In the genomic region with DNA sequence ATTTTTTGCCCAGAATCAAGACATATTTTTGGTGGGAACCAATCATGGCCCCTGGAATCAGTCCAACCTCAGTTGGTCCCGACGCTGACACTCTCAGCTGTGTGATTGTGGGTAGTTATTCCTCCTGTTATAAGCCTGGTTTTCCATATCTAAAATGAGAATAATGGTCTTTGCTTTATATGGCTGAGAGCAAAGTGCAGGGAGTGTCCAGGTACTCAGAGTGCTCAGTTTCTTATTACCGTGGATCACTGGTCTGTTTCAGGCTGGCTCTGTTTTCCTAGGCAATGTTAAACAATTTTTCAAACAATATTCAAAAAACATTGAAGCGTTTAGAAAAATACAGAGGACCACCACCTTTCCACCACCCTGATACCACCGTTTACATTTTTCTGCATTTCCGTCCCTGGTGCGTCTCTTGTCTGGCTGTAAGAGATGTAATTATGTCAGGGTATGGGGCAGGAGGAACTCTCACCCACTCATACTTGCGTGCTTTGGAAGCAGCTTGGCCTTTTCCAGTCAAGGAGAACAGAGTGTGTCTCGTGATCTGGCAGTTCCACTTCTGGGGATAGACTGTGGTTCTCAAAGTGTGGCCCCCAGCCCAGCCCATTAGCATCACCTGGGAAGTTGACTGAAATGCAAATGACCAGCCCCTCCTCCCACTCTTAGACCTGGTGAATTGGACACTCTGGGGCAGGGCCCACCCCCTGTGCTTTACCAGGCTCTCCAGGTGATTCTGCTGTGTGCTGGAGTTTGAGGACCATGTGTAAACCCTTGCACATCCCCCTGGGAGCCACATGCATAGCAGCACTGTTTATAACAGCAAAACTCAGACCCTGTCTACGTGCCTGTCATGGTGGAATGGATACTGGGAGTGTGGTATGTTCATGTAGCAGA, we compare ENCODE assay signal across 20 cellular contexts. TPM values are rescaled to one million over a fixed set of nuclear protein-coding genes. Genes with fewer than 3 reads are reported as not detected.
DNase-seq lines count a peak whose midpoint lies in the region; ATAC-seq, FAIRE-seq and TF ChIP-seq lines count a peak whose summit lies in the region.
"Had no signal": no experiment of that assay in that cellular context is flagged by ENCODE, and none has a peak within 500 bp of the region (broad histone marks: within the 10 kb centered on the region; RNA-seq: fewer than 3 reads in every experiment).

No MANE protein-coding gene starts in this region.

- H3K9me2 ChIP-seq in hepatocyte (replicated peaks; ENCODE audit: insufficient read depth) = no peaks in the 10 kb centered on the region

- TF ChIP-seq CTCF in hepatocyte (IDR thresholded peaks at IDR 0.05; ENCODE audit: poor library complexity) (no peak), transverse colon (IDR thresholded peaks at IDR 0.05) (no peak), HepG2 (CRISPR knock-in tag; IDR thresholded peaks at IDR 0.05) (no peak)

- no TSS peak for BruUV-seq in HepG2 (replicated peaks; lab: Mats Ljungman, UMichigan)

- WGBS in hepatocyte (ENCODE audit: low lambda C conversion rate, missing lambda C conversion rate) = 67% methylated on average over 10 of the region's 10 CpGs
- WGBS in transverse colon (ENCODE audit: low coverage in 1 of 2), 2 donors = 20 to 59% methylated on average over 1 to 10 of the region's 10 CpGs
- whole genome bisulfite sequencing in HepG2 (ENCODE audit: low lambda C conversion rate) = 75% methylated on average over 10 of the region's 10 CpGs

- in situ Hi-C loops in transverse colon (cut with MboI; ENCODE audit: low pct_ligation_motif_present in 1 of 4, low pct_unique_long_range_greater_than_20kb in 1 of 4, low sequenced_read_pairs in 3 of 4) = no loop called here
- in situ Hi-C loops in HepG2 (cut with HindIII; ENCODE audit: extremely low pct_ligation_motif_present, low pct_unique_long_range_greater_than_20kb) = no loop called here

- TF ChIP-seq RAD21 in HepG2 (CRISPR knock-in tag; IDR thresholded peaks at IDR 0.05) = no peak

- no peak for ATAC-seq in GM21515 (IDR thresholded peaks at IDR 0.05; ENCODE audit: unreplicated experiment)
- ATAC-seq in HepG2 = no peak
- ATAC-seq: stimulated activated naive CD8-positive, alpha-beta T cell treated with anti-CD3 and anti-CD28 coated beads, Interleukin-15, Interleukin-2, amounts not matched to agents 100 U/mL and 50 U/mL, for 24 hours had no signal

- CTCF ChIA-PET in HepG2 (lab: Yijun Ruan, JAX; ENCODE audit: low intra/inter-chr PET ratio, low total read pairs) = no interaction called here

- TF ChIP-seq EP300 in transverse colon (IDR thresholded peaks at IDR 0.05; ENCODE audit: low read depth) = no peak
- TF ChIP-seq EP300 in HepG2 (IDR thresholded peaks at IDR 0.05; ENCODE audit: low read depth in 2 of 2, low read length in 2 of 2) = no peak
- no peak for TF ChIP-seq EP300 in HepG2 (CRISPR knock-in tag; IDR thresholded peaks at IDR 0.05; ENCODE audit: borderline replicate concordance)

- H3K4me2 ChIP-seq in hepatocyte (peak overlapping the region; percentile 27), HepG2 (ENCODE audit: low read depth, low read length) (no peak overlapping the region)

- POLR2A ChIA-PET in HepG2 (lab: Yijun Ruan, JAX) = no interaction called here

- H2AFZ ChIP-seq in hepatocyte (no peak overlapping the region), HepG2 (ENCODE audit: low read length) (no peak overlapping the region)

- DNase-seq in activated CD8-positive, alpha-beta memory T cell treated with anti-CD3 and anti-CD28 coated beads for 24 hours = peak; percentile 13
- DNase-seq in activated CD8-positive, alpha-beta memory T cell treated with anti-CD3 and anti-CD28 coated beads, Interleukin-2, amount 50 U/mL, for 4 hours = no peak
- DNase-seq in hepatocyte (ENCODE audit: low spot score) (no peak), transverse colon (no peak), HepG2 (ENCODE audit: low spot score) (no peak), UCSD-AML1 (lab: John Stamatoyannopoulos, UW; ENCODE audit: unreplicated experiment) (no peak)
- DNase-seq: C1 segment of cervical spinal cord; effector memory CD4-positive, alpha-beta T cell; foreskin melanocyte; NCI-H1436; NCI-H524; NK-92 treated with Interleukin-12 subunit alpha and Interleukin-12 subunit beta, amount 100 ng/mL, for 24 hours; stimulated activated CD4-positive, alpha-beta T cell treated with anti-CD3 and anti-CD28 coated beads, Interleukin-4, amount 100 ng/mL, for 1 hour; stimulated activated naive CD8-positive, alpha-beta T cell treated with anti-CD3 and anti-CD28 coated beads, Interleukin-15, Interleukin-2, amounts not matched to agents 100 U/mL and 50 U/mL, for 24 hours had no signal

- no peaks in the 10 kb centered on the region for H3K79me2 ChIP-seq in hepatocyte
- no peaks in the 10 kb centered on the region for H3K79me2 ChIP-seq in HepG2 (ENCODE audit: insufficient read depth, low read length)

- peak overlapping the region; percentile 52 for H3K27ac ChIP-seq in hepatocyte
- H3K27ac ChIP-seq in transverse colon = peak overlapping the region; percentile 67 to 83 (median 81)
- no peak overlapping the region for H3K27ac ChIP-seq in HepG2 (ENCODE audit: extremely low read length, insufficient read depth, low read length)
- H3K27ac ChIP-seq: neutrophil, tibial artery had no signal

- H3K4me1 ChIP-seq in hepatocyte (ENCODE audit: insufficient read depth) = no peaks in the 10 kb centered on the region
- peaks cover 0 to 30% (median 11%) of the 10 kb centered on the region in 4 donors for H3K4me1 ChIP-seq in transverse colon
- no peaks in the 10 kb centered on the region for H3K4me1 ChIP-seq in HepG2 (ENCODE audit: insufficient read depth, low read length)
- H3K4me1 ChIP-seq: tibial artery had no signal

- H3K36me3 ChIP-seq in hepatocyte (replicated peaks; ENCODE audit: insufficient read depth, low read depth) (no peaks in the 10 kb centered on the region), transverse colon (peaks cover 0 to 37% (median 16%) of the 10 kb centered on the region in 4 donors), HepG2 (replicated peaks in 1 of 2; ENCODE audit: control insufficient read depth in 1 of 2, insufficient read depth in 2 of 2, low read length in 2 of 2) (no peaks in the 10 kb centered on the region)

- intact Hi-C loops in transverse colon (cut with DNase I; ENCODE audit: low total_unique reads) = no loop called here
- intact Hi-C loops in HepG2 (cut with micrococcal nuclease; ENCODE audit: unreplicated experiment) = no loop called here

- H3K27me3 ChIP-seq in hepatocyte = no peaks in the 10 kb centered on the region
- no peaks in the 10 kb centered on the region for H3K27me3 ChIP-seq in transverse colon
- no peaks in the 10 kb centered on the region for H3K27me3 ChIP-seq in HepG2 (ENCODE audit: control insufficient read depth in 1 of 2, insufficient read depth in 2 of 2, low read length in 2 of 2)
- H3K27me3 ChIP-seq: tibial artery had no signal

- H3K9ac ChIP-seq in HepG2 (ENCODE audit: insufficient read depth, low read depth, low read length) = no peak overlapping the region

- H3K4me3 ChIP-seq in hepatocyte (no peak overlapping the region), transverse colon (no peak overlapping the region), HepG2 (replicated peaks in 1 of 3; ENCODE audit: insufficient read depth in 1 of 3, low read depth in 2 of 3, low read length in 3 of 3) (no peak overlapping the region)
- H3K4me3 ChIP-seq: tibial artery had no signal

- FAIRE-seq in HepG2 (lab: Jason Lieb, UNC) = no peak
- FAIRE-seq: H54, islet of Langerhans had no signal

- H3K9me3 ChIP-seq in hepatocyte (ENCODE audit: low read depth) = peaks cover 8% of the 10 kb centered on the region
- peaks cover 0 to 7% of the 10 kb centered on the region in 2 donors for H3K9me3 ChIP-seq in transverse colon
- peaks cover 8% of the 10 kb centered on the region for H3K9me3 ChIP-seq in HepG2 (ENCODE audit: low read length)
- H3K9me3 ChIP-seq: neutrophil had no signal

- H4K20me1 ChIP-seq in hepatocyte (ENCODE audit: insufficient read depth, poor library complexity, severe bottlenecking) = no peaks in the 10 kb centered on the region
- H4K20me1 ChIP-seq in HepG2 (ENCODE audit: insufficient read depth, low read length) = no peaks in the 10 kb centered on the region

- TF ChIP-seq POLR2A in GM19193 (IDR thresholded peaks at IDR 0.05; ENCODE audit: extremely low read depth, insufficient read depth, insufficient read length) (peak; percentile 14), transverse colon (IDR thresholded peaks at IDR 0.05) (no peak), HepG2 (IDR thresholded peaks at IDR 0.05; ENCODE audit: insufficient read depth in 1 of 2, low read depth in 2 of 2, low read length in 2 of 2) (no peak)

RNA-seq across cellular contexts. Expression of gene MX1, which starts 6.8 kb away (rescaled TPM):
- 25.6 and 26.6 TPM in 2 replicates for total RNA-seq in hepatocyte
- polyA plus RNA-seq in hepatocyte = 14.2 and 17.2 TPM in 2 replicates
- total RNA-seq in transverse colon = 10 to 100 TPM; 27.3 to 82.2 (median 61.9) TPM
- 5.8 and 6.5 TPM in 2 replicates for total RNA-seq in HepG2 (2016; rRNA removed; fragmentation: Illumina TruSeq; extraction: Trizol)
- 0.91 and 1.5 TPM in 2 replicates for total RNA-seq in HepG2 (2016; cell fraction: cytosol; rRNA removed; fragmentation: Illumina TruSeq; extraction: Trizol; ENCODE audit: low read depth)
- 4.7 and 6.3 TPM in 2 replicates for total RNA-seq in HepG2 (2016; cell fraction: insoluble cytoplasmic fraction; rRNA removed; fragmentation: Illumina TruSeq; extraction: Trizol)
- total RNA-seq in HepG2 (2016; cell fraction: membrane; rRNA removed; fragmentation: Illumina TruSeq; extraction: Trizol) = 2.0 and 2.5 TPM in 2 replicates
- total RNA-seq in HepG2 (2016; cell fraction: nucleus; rRNA removed; fragmentation: Illumina TruSeq; extraction: Trizol) = 5.1 and 6.0 TPM in 2 replicates
- polyA plus RNA-seq in HepG2 (2011; rRNA removed) = 2.6 and 4.1 TPM in 2 replicates
- 1.9 and 3.3 TPM in 2 replicates for polyA plus RNA-seq in HepG2 (2011; cell fraction: cytosol; rRNA removed)
- polyA plus RNA-seq in HepG2 (2011; cell fraction: nucleus; rRNA removed) = 10.6 and 13.3 TPM in 2 replicates
- polyA plus RNA-seq in HepG2 (2012) = 3.1 and 3.2 TPM in 2 replicates
- 0.67 and 0.69 TPM in 2 replicates for polyA plus RNA-seq in HepG2 (2016; cell fraction: cytosol; fragmentation: Illumina TruSeq; extraction: Trizol; ENCODE audit: low read depth)
- polyA plus RNA-seq in HepG2 (2016; cell fraction: insoluble cytoplasmic fraction; fragmentation: Illumina TruSeq; extraction: Trizol; ENCODE audit: low read depth) = 4.3 and 4.6 TPM in 2 replicates
- 1.1 and 1.5 TPM in 2 replicates for polyA plus RNA-seq in HepG2 (2016; cell fraction: membrane; fragmentation: Illumina TruSeq; extraction: Trizol; ENCODE audit: low read depth)
- polyA plus RNA-seq in HepG2 (2016; cell fraction: nucleus; fragmentation: Illumina TruSeq; extraction: Trizol; ENCODE audit: insufficient read depth, low read depth) = 6.6 and 7.4 TPM in 2 replicates
- 6.7 and 7.0 TPM in 2 replicates for polyA minus RNA-seq in HepG2 (2011; rRNA and poly(A)+ RNA removed; ENCODE audit: low replicate concordance)
- polyA minus RNA-seq in HepG2 (2011; cell fraction: cytosol; rRNA and poly(A)+ RNA removed) = 2.9 and 4.3 TPM in 2 replicates
- 8.6 and 13.1 TPM in 2 replicates for polyA minus RNA-seq in HepG2 (2011; cell fraction: nucleus; rRNA and poly(A)+ RNA removed)
